In the genomic region with DNA sequence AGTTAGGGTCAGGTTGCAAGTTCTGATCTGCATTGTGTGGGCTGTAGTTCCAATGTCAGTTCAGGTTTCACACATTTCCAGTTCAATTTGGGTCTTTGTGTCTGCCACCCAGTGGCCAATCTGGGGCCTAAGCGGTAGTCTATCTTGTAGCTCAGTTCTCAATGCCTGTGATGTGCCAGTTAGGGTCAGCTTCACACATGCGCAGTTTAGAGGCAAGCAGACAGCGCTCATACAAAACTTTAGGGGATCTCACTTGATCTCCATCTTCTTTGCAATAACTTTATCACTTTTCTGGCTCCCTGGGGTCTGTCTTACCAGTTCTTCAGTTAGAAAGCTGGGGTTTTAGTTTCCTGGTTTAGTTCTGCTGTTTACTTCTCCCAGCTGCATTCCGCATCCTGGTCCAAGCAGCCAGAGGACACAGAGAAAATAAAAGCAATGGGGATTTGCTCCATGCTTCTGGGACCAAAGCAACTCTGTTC, we compare ENCODE assay signal across 8 cellular contexts. TPM values are rescaled to one million over a fixed set of nuclear protein-coding genes. Genes with fewer than 3 reads are reported as not detected.
DNase-seq lines count a peak whose midpoint lies in the region; ATAC-seq, FAIRE-seq and TF ChIP-seq lines count a peak whose summit lies in the region.

No MANE protein-coding gene starts in this region.

- DNase-seq in BE2C, result peak; percentile 63
- peak; percentile 26 for DNase-seq in GM19240 (ENCODE audit: insufficient read length, low spot score)
- DNase-seq in NCI-H748 (lab: John Stamatoyannopoulos, UW; ENCODE audit: unreplicated experiment), result peak; percentile 76
- DNase-seq in activated CD8-positive, alpha-beta T cell treated with anti-CD3 and anti-CD28 coated beads for 36 hours, result peak; percentile 75
- peak; percentile 62 to 66 for DNase-seq in H1 (ENCODE audit: low read depth in 1 of 2, low spot score in 2 of 2)
- DNase-seq in mesenchymal stem cell, result peak; percentile 81
- DNase-seq in stimulated activated CD8-positive, alpha-beta memory T cell treated with anti-CD3 and anti-CD28 coated beads, Interleukin-4, amount 100 ng/mL, for 24 hours (ENCODE audit: low read depth), result peak; percentile 37

- H4K5ac ChIP-seq in H1 (ENCODE audit: insufficient read length, low read depth, low read length), result no peak overlapping the region

- TF ChIP-seq CTCF in BE2C (IDR thresholded peaks at IDR 0.05; ENCODE audit: low read depth, low read length), result peak; percentile 73
- peak; percentile 48 for TF ChIP-seq CTCF in activated CD8-positive, alpha-beta T cell treated with anti-CD3 and anti-CD28 coated beads for 36 hours (IDR thresholded peaks at IDR 0.05)
- peak; percentile 60 to 89 (median 67) for TF ChIP-seq CTCF in H1 (IDR thresholded peaks at IDR 0.05; ENCODE audit: control extremely low read depth in 1 of 3, insufficient read depth in 1 of 3, low read depth in 1 of 3, low read length in 3 of 3)

- H2BK15ac ChIP-seq in H1 (ENCODE audit: low read length) (no peak overlapping the region), mesenchymal stem cell (ENCODE audit: low read depth, poor library complexity, severe bottlenecking) (no peak overlapping the region)

- POLR2A ChIA-PET in activated CD8-positive, alpha-beta T cell treated with anti-CD3 and anti-CD28 coated beads for 36 hours (lab: Charles Lee), result interaction anchor here (0.7 to 1.0 kb wide), 2 partner anchors 44 to 313 kb away, joined by 3 read pairs; no protein-coding TSS in a partner anchor
- POLR2A ChIA-PET in H1 (lab: Charles Lee; ENCODE audit: partially characterized antibody), result interaction anchor here (0.5 to 2.4 kb wide), 5 partner anchors 8 to 329 kb away, joined by 3 to 14 read pairs (median 3); partner anchors contain the start of gene ZNF24

- no peak overlapping the region for H3K23ac ChIP-seq in H1 (ENCODE audit: insufficient read length)
- H3K23ac ChIP-seq in mesenchymal stem cell (ENCODE audit: low read length in 2 of 2), result no peak overlapping the region

- peak; percentile 94 for FAIRE-seq in H1 (lab: Jason Lieb, UNC)

- H3K4me1 Mint-ChIP-seq in activated CD8-positive, alpha-beta T cell treated with anti-CD3 and anti-CD28 coated beads for 36 hours (ENCODE audit: low read depth), result peaks cover 4% of the 10 kb centered on the region

- no peaks in the 10 kb centered on the region for H3K4me1 ChIP-seq in BE2C
- peaks cover 0 to 4% (median 2%) of the 10 kb centered on the region in 4 experiments; a peak in 2 of 7 replicates for H3K4me1 ChIP-seq in H1 (replicated peaks in 1 of 4; ENCODE audit: control insufficient read depth in 3 of 4, insufficient read depth in 4 of 4, low read length in 3 of 4)
- H3K4me1 ChIP-seq in mesenchymal stem cell (ENCODE audit: control insufficient read depth, insufficient read depth, low read depth, low read length), result no peaks in the 10 kb centered on the region

- peaks cover 3% of the 10 kb centered on the region for H3K36me3 Mint-ChIP-seq in activated CD8-positive, alpha-beta T cell treated with anti-CD3 and anti-CD28 coated beads for 36 hours (ENCODE audit: low read depth)

- H3K27me3 Mint-ChIP-seq in activated CD8-positive, alpha-beta T cell treated with anti-CD3 and anti-CD28 coated beads for 36 hours, result no peaks in the 10 kb centered on the region

- TF ChIP-seq POLR2A in H1 (IDR thresholded peaks at IDR 0.05; ENCODE audit: control extremely low read depth in 1 of 2, low read depth in 2 of 2, low read length in 2 of 2), result no peak; a peak in 1 of 3 replicates

- peak; percentile 99 for ATAC-seq in HG03432 (IDR thresholded peaks at IDR 0.05; ENCODE audit: unreplicated experiment)
- ATAC-seq in activated CD8-positive, alpha-beta T cell treated with anti-CD3 and anti-CD28 coated beads for 36 hours, result peak; percentile 98

- H4K8ac ChIP-seq in H1 (ENCODE audit: extremely low read depth, insufficient read depth, low read length) (no peak overlapping the region), mesenchymal stem cell (ENCODE audit: low read length) (no peak overlapping the region)

- H3K56ac ChIP-seq in H1 (replicated peaks; ENCODE audit: insufficient read length, low read depth, low read length), result no peak overlapping the region

- H3K9me3 Mint-ChIP-seq in activated CD8-positive, alpha-beta T cell treated with anti-CD3 and anti-CD28 coated beads for 36 hours, result peaks cover 9% of the 10 kb centered on the region

- CTCF ChIA-PET in activated CD8-positive, alpha-beta T cell treated with anti-CD3 and anti-CD28 coated beads for 36 hours (lab: Charles Lee), result interaction anchor here (0.7 to 3.6 kb wide), 20 partner anchors 9 to 327 kb away, joined by 3 to 41 read pairs (median 3); partner anchors contain the start of genes ZNF24 and ZNF397
- CTCF ChIA-PET in H1 (lab: Charles Lee; ENCODE audit: partially characterized antibody), result interaction anchor here (0.6 to 2.6 kb wide), 15 partner anchors 9 to 175 kb away, joined by 3 to 18 read pairs (median 3); partner anchors contain the start of gene ZNF24

- WGBS in H1 (ENCODE audit: extremely low coverage in 1 of 2, insufficient coverage in 1 of 2, insufficient read length in 1 of 2, insufficient replicate concordance in 2 of 2, low coverage in 1 of 2, low lambda C conversion rate in 2 of 2, missing lambda C conversion rate in 1 of 2), 2 experiments, result 30% methylated on average over 4 of the region's 4 CpGs; no CpG with 5 or more reads in 1 of the 2 experiments
- WGBS in mesenchymal stem cell, result 58% methylated on average over 2 of the region's 4 CpGs

- H3K18ac ChIP-seq in H1 (ENCODE audit: extremely low read depth, low read length) (no peak overlapping the region), mesenchymal stem cell (ENCODE audit: low read depth in 1 of 2, low read length in 2 of 2) (no peak overlapping the region)

- H3K14ac ChIP-seq in H1 (ENCODE audit: insufficient read length) (no peak overlapping the region), mesenchymal stem cell (ENCODE audit: low read length in 2 of 2) (no peak overlapping the region)

- H3K4ac ChIP-seq in H1 (replicated peaks; ENCODE audit: insufficient read length, low read depth, low read length) (no peak overlapping the region), mesenchymal stem cell (ENCODE audit: low read depth in 1 of 2, low read length in 2 of 2) (no peak overlapping the region)

- TF ChIP-seq EP300 in H1 (IDR thresholded peaks at IDR 0.05; ENCODE audit: borderline replicate concordance in 1 of 2, low read depth in 2 of 2, low read length in 2 of 2), result no peak

- peak; percentile 59 to 73 for TF ChIP-seq RAD21 in H1 (IDR thresholded peaks at IDR 0.05 in 1 of 2, conservative IDR thresholded peaks at IDR 0.05 in 1 of 2; ENCODE audit: low read depth in 2 of 2, low read length in 2 of 2)

- H3K4me2 ChIP-seq in H1 (ENCODE audit: insufficient read depth in 1 of 2, low read depth in 2 of 2, low read length in 2 of 2), result no peak overlapping the region
- H3K4me2 ChIP-seq in mesenchymal stem cell (ENCODE audit: low read length, poor library complexity, severe bottlenecking), result peak overlapping the region; percentile 40

- H3K27ac ChIP-seq in H1 (ENCODE audit: low read depth, low read length), result no peak overlapping the region
- H3K27ac ChIP-seq in mesenchymal stem cell (ENCODE audit: low read length, poor library complexity, severe bottlenecking), result no peak overlapping the region

- H4K20me1 ChIP-seq in H1 (replicated peaks in 1 of 2; ENCODE audit: control insufficient read depth in 1 of 2, insufficient read depth in 2 of 2, low read length in 2 of 2), result no peaks in the 10 kb centered on the region

- H3K4me3 ChIP-seq in BE2C (ENCODE audit: low read depth, low read length) (peak overlapping the region; percentile 49), H1 (ENCODE audit: extremely low read depth in 1 of 4, insufficient read depth in 2 of 4, low read depth in 3 of 4, low read length in 4 of 4) (no peak overlapping the region; a peak in 1 of 8 replicates), mesenchymal stem cell (ENCODE audit: insufficient read depth in 1 of 2, low read depth in 1 of 2, low read length in 2 of 2) (peak overlapping the region in 1 of 2 experiments; percentile 57)

- H4K91ac ChIP-seq in H1 (replicated peaks; ENCODE audit: insufficient read length, low read length) (no peak overlapping the region), mesenchymal stem cell (ENCODE audit: low read length) (no peak overlapping the region)

- no peak overlapping the region for H2BK5ac ChIP-seq in H1 (ENCODE audit: low read depth, low read length)
- no peak overlapping the region for H2BK5ac ChIP-seq in mesenchymal stem cell (ENCODE audit: low read depth, low read length, poor library complexity, severe bottlenecking)

- peak overlapping the region; percentile 93 for H2AFZ ChIP-seq in H1 (ENCODE audit: low read length)
- H2AFZ ChIP-seq in mesenchymal stem cell (ENCODE audit: low read depth, low read length), result no peak overlapping the region

- H3K9me3 ChIP-seq in BE2C (no peaks in the 10 kb centered on the region), H1 (ENCODE audit: insufficient read depth in 2 of 2, low read depth in 1 of 2, low read length in 1 of 2) (peaks cover 22 to 23% of the 10 kb centered on the region in 2 experiments), mesenchymal stem cell (ENCODE audit: control insufficient read depth, low read length) (peaks cover 7% of the 10 kb centered on the region)

- H3K27me3 ChIP-seq in BE2C (no peaks in the 10 kb centered on the region), H1 (replicated peaks in 1 of 4; ENCODE audit: control insufficient read depth in 3 of 4, extremely low read depth in 1 of 4, insufficient read depth in 3 of 4, low read length in 3 of 4) (no peaks in the 10 kb centered on the region), mesenchymal stem cell (ENCODE audit: control insufficient read depth in 1 of 2, insufficient read depth in 1 of 2, low read length in 2 of 2) (no peaks in the 10 kb centered on the region)

- no peak overlapping the region for H3K4me3 Mint-ChIP-seq in activated CD8-positive, alpha-beta T cell treated with anti-CD3 and anti-CD28 coated beads for 36 hours

- no peak overlapping the region for H3K27ac Mint-ChIP-seq in activated CD8-positive, alpha-beta T cell treated with anti-CD3 and anti-CD28 coated beads for 36 hours

- H3K23me2 ChIP-seq in H1 (ENCODE audit: low read depth, low read length), result no peaks in the 10 kb centered on the region

- H2BK120ac ChIP-seq in H1 (replicated peaks; ENCODE audit: low read depth, low read length), result no peak overlapping the region
- H2BK120ac ChIP-seq in mesenchymal stem cell (ENCODE audit: low read depth, low read length), result no peak overlapping the region

- H3K36me3 ChIP-seq in BE2C (no peaks in the 10 kb centered on the region), H1 (ENCODE audit: control insufficient read depth in 2 of 4, insufficient read depth in 4 of 4, low read length in 3 of 4) (no peaks in the 10 kb centered on the region), mesenchymal stem cell (ENCODE audit: control insufficient read depth in 1 of 2, insufficient read depth in 2 of 2, low read depth in 1 of 2, low read length in 2 of 2) (no peaks in the 10 kb centered on the region)

- no peak overlapping the region for H2BK12ac ChIP-seq in H1 (ENCODE audit: low read depth, low read length)
- no peak overlapping the region for H2BK12ac ChIP-seq in mesenchymal stem cell (ENCODE audit: low read length in 2 of 2)

- H3K9ac ChIP-seq in H1 (replicated peaks in 1 of 4; ENCODE audit: extremely low read depth in 1 of 4, low read depth in 3 of 4, low read length in 3 of 4) (no peak overlapping the region), mesenchymal stem cell (ENCODE audit: low read length) (peak overlapping the region; percentile 78)

- intact Hi-C loops in activated CD8-positive, alpha-beta T cell treated with anti-CD3 and anti-CD28 coated beads for 36 hours (cut with micrococcal nuclease), result loop anchor here (1.0 kb wide), 1 partner anchor 124 kb away; no protein-coding TSS in a partner anchor

- H3K79me2 ChIP-seq in H1 (ENCODE audit: control insufficient read depth in 1 of 2, insufficient read depth in 2 of 2, low read length in 2 of 2), result no peaks in the 10 kb centered on the region

- no peak overlapping the region for H2BK20ac ChIP-seq in H1 (ENCODE audit: low read length)

- H3K79me1 ChIP-seq in H1 (ENCODE audit: low read depth, low read length) (no peaks in the 10 kb centered on the region), mesenchymal stem cell (replicated peaks; ENCODE audit: low read length, poor library complexity, severe bottlenecking) (no peaks in the 10 kb centered on the region)

- no peak overlapping the region for H2AK5ac ChIP-seq in H1 (ENCODE audit: low read depth, low read length)
- H2AK5ac ChIP-seq in mesenchymal stem cell (ENCODE audit: low read length, severe bottlenecking), result no peak overlapping the region

RNA-seq across cellular contexts. Expression of gene ZNF24, which starts 11.0 kb away (rescaled TPM):
- 29.7 TPM for polyA plus RNA-seq in BE2C (2012; ENCODE audit: insufficient read depth, insufficient read length, low read depth)
- 10 to 100 TPM; 42.7 to 45.1 TPM for total RNA-seq in activated CD8-positive, alpha-beta T cell treated with anti-CD3 and anti-CD28 coated beads for 36 hours
- 56.9 and 60.1 TPM in 2 replicates for total RNA-seq in H1 (2021; fragmentation: NEBNext Ultra II Directional; extraction: Animal tissue kit (Norgen Biotek cat#: 25700))
- 7.3 and 12.5 TPM in 2 replicates for polyA plus RNA-seq in H1 (2011; rRNA removed)
- 15.1 TPM for polyA plus RNA-seq in H1 (2011; cell fraction: cytosol; rRNA removed)
- polyA plus RNA-seq in H1 (2011; cell fraction: nucleus; rRNA removed), result 15.3 TPM
- 14.6 to 30.6 TPM (median 18.9 TPM) in 4 replicates for polyA plus RNA-seq in H1 (2012, experiment 1 of 2)
- 1.5 TPM for polyA plus RNA-seq in H1 (2012, experiment 2 of 2)
- 25.4 TPM for polyA plus RNA-seq in H1 (2013, experiment 1 of 2)
- 24.7 TPM for polyA plus RNA-seq in H1 (2013, experiment 2 of 2)
- 50.2 and 61.1 TPM in 2 replicates for polyA minus RNA-seq in H1 (2011; rRNA and poly(A)+ RNA removed)
- 17.4 TPM for polyA minus RNA-seq in H1 (2011; cell fraction: cytosol; rRNA and poly(A)+ RNA removed)
- polyA minus RNA-seq in H1 (2011; cell fraction: nucleus; rRNA and poly(A)+ RNA removed), result 32.4 TPM
- 16.6 TPM for polyA plus RNA-seq in mesenchymal stem cell (2013, experiment 1 of 2)
- 17.0 TPM for polyA plus RNA-seq in mesenchymal stem cell (2013, experiment 2 of 2)

RNA-seq across cellular contexts. Expression of gene ZNF396, which starts 22.0 kb away (rescaled TPM):
- 0.79 TPM for polyA plus RNA-seq in BE2C (2012; ENCODE audit: insufficient read depth, insufficient read length, low read depth)
- total RNA-seq in activated CD8-positive, alpha-beta T cell treated with anti-CD3 and anti-CD28 coated beads for 36 hours, result under 1 TPM; 0.38 TPM
- total RNA-seq in H1 (2021; fragmentation: NEBNext Ultra II Directional; extraction: Animal tissue kit (Norgen Biotek cat#: 25700)), result 0.74 and 0.94 TPM in 2 replicates
- polyA plus RNA-seq in H1 (2011; rRNA removed), result 0.25 and 0.44 TPM in 2 replicates
- 0.44 TPM for polyA plus RNA-seq in H1 (2011; cell fraction: cytosol; rRNA removed)
- 0.86 TPM for polyA plus RNA-seq in H1 (2011; cell fraction: nucleus; rRNA removed)
- polyA plus RNA-seq in H1 (2012, experiment 1 of 2), result 0.76 to 1.6 TPM (median 1.3 TPM) in 4 replicates
- polyA plus RNA-seq in H1 (2012, experiment 2 of 2), result 0.21 TPM
- 0.65 TPM for polyA plus RNA-seq in H1 (2013, experiment 1 of 2)
- polyA plus RNA-seq in H1 (2013, experiment 2 of 2), result 0.68 TPM
- polyA minus RNA-seq in H1 (2011; rRNA and poly(A)+ RNA removed), result 1.1 and 1.9 TPM in 2 replicates
- polyA minus RNA-seq in H1 (2011; cell fraction: cytosol; rRNA and poly(A)+ RNA removed), result not detected
- polyA minus RNA-seq in H1 (2011; cell fraction: nucleus; rRNA and poly(A)+ RNA removed), result 3.0 TPM
- polyA plus RNA-seq in mesenchymal stem cell (2013, experiment 1 of 2), result 1.1 TPM
- polyA plus RNA-seq in mesenchymal stem cell (2013, experiment 2 of 2), result 1.2 TPM

Comparison
In these comparisons a context has a peak if more than half of its experiments do, and no peak if none do; other contexts are left out.
1. DNase-seq: peak in every context shown above with its lines; median percentile 81 in mesenchymal stem cell; 76 in NCI-H748; 75 in activated CD8-positive, alpha-beta T cell treated with anti-CD3 and anti-CD28 coated beads for 36 hours; 64 in H1; 63 in BE2C; 37 in stimulated activated CD8-positive, alpha-beta memory T cell treated with anti-CD3 and anti-CD28 coated beads, Interleukin-4, amount 100 ng/mL, for 24 hours; 26 in GM19240.